Comparison of ENCODE assay signal across 22 cellular contexts in genomic region chr17:32460054-32460453, GRCh38.
"Had no signal": no experiment of that assay in that cellular context is flagged by ENCODE, and none has a peak within 500 bp of the region (broad histone marks: within the 10 kb centered on the region; RNA-seq: fewer than 3 reads in every experiment).

No MANE protein-coding gene starts in this region.

- H3K4me3 ChIP-seq: cardiac muscle cell, SJSA1 had no signal

- H3K4me1 ChIP-seq: SJSA1 had no signal

- H3K9me3 ChIP-seq: SJSA1 had no signal

- H3K27me3 ChIP-seq: brain microvascular endothelial cell, cardiac muscle cell, SJSA1 had no signal

- H3K4me3 Mint-ChIP-seq: activated B cell treated with CpG ODN at 0.5 μM for 24 hours; activated CD4-positive, alpha-beta T cell treated with anti-CD3 and anti-CD28 coated beads, Interleukin-2, amount 10 ng/mL, durations not matched to agents 24 days and 14 days; activated CD8-positive, alpha-beta memory T cell treated with anti-CD3 and anti-CD28 coated beads, Interleukin-2, amount 10 ng/mL, durations not matched to agents 7 days and 5 days had no signal

- H3K27ac ChIP-seq: brain microvascular endothelial cell, cardiac muscle cell, SJSA1 had no signal

- H3K27ac Mint-ChIP-seq: activated B cell treated with CpG ODN at 0.5 μM for 24 hours had no signal

- H3K27me3 Mint-ChIP-seq: activated B cell treated with CpG ODN at 0.5 μM for 24 hours; activated CD4-positive, alpha-beta T cell treated with anti-CD3 and anti-CD28 coated beads, Interleukin-2, amount 10 ng/mL, durations not matched to agents 24 days and 14 days; activated CD8-positive, alpha-beta memory T cell treated with anti-CD3 and anti-CD28 coated beads, Interleukin-2, amount 10 ng/mL, durations not matched to agents 7 days and 5 days had no signal

- H3K9me3 Mint-ChIP-seq: activated B cell treated with CpG ODN at 0.5 μM for 24 hours; activated CD4-positive, alpha-beta T cell treated with anti-CD3 and anti-CD28 coated beads, Interleukin-2, amount 10 ng/mL, durations not matched to agents 24 days and 14 days had no signal

- ATAC-seq: activated CD8-positive, alpha-beta memory T cell treated with anti-CD3 and anti-CD28 coated beads, Interleukin-2, amount 10 ng/mL, durations not matched to agents 7 days and 5 days; PC-3; SK-N-SH treated with all-trans-retinoic acid at 6 μM for 48 hours had no signal

- FAIRE-seq: RCC 7860 had no signal

- DNase-seq: activated B cell treated with CpG ODN at 0.5 μM for 24 hours; activated CD4-positive, alpha-beta T cell treated with anti-CD3 and anti-CD28 coated beads for 1 hour; activated CD4-positive, alpha-beta T cell treated with anti-CD3 and anti-CD28 coated beads, Interleukin-2, amount 10 ng/mL, durations not matched to agents 24 days and 14 days; activated CD8-positive, alpha-beta memory T cell treated with anti-CD3 and anti-CD28 coated beads, Interleukin-2, amount 10 ng/mL, durations not matched to agents 7 days and 5 days; activated effector memory CD4-positive, alpha-beta T cell treated with anti-CD3 and anti-CD28 coated beads, Interleukin-2, amount 50 U/mL, for 16 hours; activated naive CD4-positive, alpha-beta T cell treated with anti-CD3 and anti-CD28 coated beads, Interleukin-2, amount 50 U/mL, for 16 hours; brain microvascular endothelial cell; Kasumi-1; KBM-7; NCI-H146; NCI-H187 treated with DMSO at 0.1 percent for 48 hours; NCI-H2081 treated with DMSO at 0.1 percent for 48 hours; NCI-H446; NCI-H524; PC-3; SHP77; SW 1271; T-helper 9 cell had no signal
